11 cellular contexts compared by ENCODE assay signal in the genomic region with DNA sequence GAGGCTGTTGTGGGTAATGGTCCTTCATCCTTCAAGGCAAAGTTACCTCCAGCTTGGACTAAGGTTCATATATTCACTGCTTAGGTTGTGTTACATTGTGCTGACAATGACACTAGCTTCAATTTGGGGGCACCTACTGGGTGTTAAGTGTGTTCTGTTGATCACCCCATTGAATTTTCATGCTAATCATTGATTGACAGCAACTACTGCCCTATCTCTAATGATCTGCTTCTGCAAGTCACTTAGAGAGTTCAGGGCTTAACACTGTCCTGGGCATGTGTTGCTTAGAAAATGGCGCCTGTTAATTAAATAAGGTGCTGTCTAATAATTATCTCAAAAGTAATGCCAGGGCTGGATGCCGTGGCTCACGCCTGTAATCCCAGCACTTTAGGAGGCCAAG. TPM values are rescaled to one million over a fixed set of nuclear protein-coding genes. Genes with fewer than 3 reads are reported as not detected.
DNase-seq lines count a peak whose midpoint lies in the region; ATAC-seq and TF ChIP-seq lines count a peak whose summit lies in the region.
"Had no signal": no experiment of that assay in that cellular context is flagged by ENCODE, and none has a peak within 500 bp of the region (broad histone marks: within the 10 kb centered on the region; RNA-seq: fewer than 3 reads in every experiment).

No MANE protein-coding gene starts in this region.

- peaks cover 23% of the 10 kb centered on the region for H4K20me1 ChIP-seq in neural progenitor cell (ENCODE audit: low read depth)

- TF ChIP-seq POLR2A in esophagus squamous epithelium (IDR thresholded peaks at IDR 0.05) (no peak), sigmoid colon (IDR thresholded peaks at IDR 0.05) (no peak)

- peaks cover 7% of the 10 kb centered on the region for H3K4me1 Mint-ChIP-seq in neural progenitor cell

- no peak for DNase-seq in esophagus squamous epithelium (lab: John Stamatoyannopoulos, UW)
- DNase-seq in sigmoid colon, result no peak
- no peak for DNase-seq in stimulated activated CD4-positive, alpha-beta T cell treated with anti-CD3 and anti-CD28 coated beads, Interleukin-4, amount 100 ng/mL, for 4 hours
- no peak for DNase-seq in neural progenitor cell (ENCODE audit: low spot score)
- no peak for DNase-seq in NCI-H1694 treated with DMSO at 0.1 percent for 48 hours (lab: John Stamatoyannopoulos, UW)
- DNase-seq: activated naive CD4-positive, alpha-beta T cell treated with anti-CD3 and anti-CD28 coated beads for 36 hours; stimulated activated naive CD4-positive, alpha-beta T cell treated with Interleukin-2 at 50 U/mL for 16 hours had no signal

- intact Hi-C loops in esophagus squamous epithelium (cut with DNase I) (no loop called here), sigmoid colon (cut with DNase I) (loop anchor here (2.0 kb wide), 1 partner anchor 59 kb away; no protein-coding TSS in a partner anchor)

- no peak overlapping the region for H3K4me2 ChIP-seq in neural progenitor cell

- H3K9me3 ChIP-seq in esophagus squamous epithelium, result no peaks in the 10 kb centered on the region
- no peaks in the 10 kb centered on the region for H3K9me3 ChIP-seq in sigmoid colon
- H3K9me3 ChIP-seq in neural progenitor cell (ENCODE audit: low read depth), result no peaks in the 10 kb centered on the region

- no peaks in the 10 kb centered on the region for H3K36me3 ChIP-seq in esophagus squamous epithelium
- H3K36me3 ChIP-seq in sigmoid colon, result no peaks in the 10 kb centered on the region
- H3K36me3 ChIP-seq in neural progenitor cell, result no peaks in the 10 kb centered on the region

- no peak overlapping the region for H3K27ac Mint-ChIP-seq in neural progenitor cell
- H3K27ac Mint-ChIP-seq: activated naive CD4-positive, alpha-beta T cell treated with anti-CD3 and anti-CD28 coated beads for 36 hours had no signal

- no peak overlapping the region for H2AFZ ChIP-seq in neural progenitor cell (replicated peaks)

- H3K9ac ChIP-seq in neural progenitor cell, result no peak overlapping the region

- H3K27me3 Mint-ChIP-seq in neural progenitor cell (ENCODE audit: insufficient read depth, low read depth), result peaks cover 6% of the 10 kb centered on the region

- H3K4me1 ChIP-seq in esophagus squamous epithelium, result peaks cover 36 to 93% (median 43%) of the 10 kb centered on the region in 3 donors
- peaks cover 0 to 73% (median 65%) of the 10 kb centered on the region in 4 donors for H3K4me1 ChIP-seq in sigmoid colon
- peaks cover 4% of the 10 kb centered on the region for H3K4me1 ChIP-seq in neural progenitor cell

- no peak for ATAC-seq in HG02885 (IDR thresholded peaks at IDR 0.05; ENCODE audit: poor library complexity, unreplicated experiment)

- H3K36me3 Mint-ChIP-seq in neural progenitor cell, result peaks cover 3% of the 10 kb centered on the region

- TF ChIP-seq EP300 in sigmoid colon (IDR thresholded peaks at IDR 0.05), result no peak

- H3K4me3 ChIP-seq in WI38 (ENCODE audit: low read depth, low read length) (peak overlapping the region; percentile 99), esophagus squamous epithelium (peak overlapping the region in 2 of 4 donors; percentile 86 to 93), sigmoid colon (peak overlapping the region in 3 of 4 donors; percentile 68 to 92 (median 77)), neural progenitor cell (no peak overlapping the region)
- H3K4me3 ChIP-seq: SK-N-MC had no signal

- H3K27me3 ChIP-seq in esophagus squamous epithelium (no peaks in the 10 kb centered on the region), sigmoid colon (no peaks in the 10 kb centered on the region), neural progenitor cell (no peaks in the 10 kb centered on the region)

- TF ChIP-seq CTCF in C4-2B (conservative IDR thresholded peaks at IDR 0.05) (no peak), WI38 (IDR thresholded peaks at IDR 0.05; ENCODE audit: low read depth, low read length) (no peak), esophagus squamous epithelium (IDR thresholded peaks at IDR 0.05) (no peak), sigmoid colon (IDR thresholded peaks at IDR 0.05) (no peak), neural progenitor cell (IDR thresholded peaks at IDR 0.05) (no peak)

- no peak overlapping the region for H3K4me3 Mint-ChIP-seq in neural progenitor cell
- H3K4me3 Mint-ChIP-seq: activated naive CD4-positive, alpha-beta T cell treated with anti-CD3 and anti-CD28 coated beads for 36 hours had no signal

- 29 to 87% methylated on average over 1 to 3 of the region's 3 CpGs for WGBS in esophagus squamous epithelium, 2 donors
- 48 to 85% methylated on average over 3 of the region's 3 CpGs for WGBS in sigmoid colon, 2 donors

- H3K79me2 ChIP-seq in neural progenitor cell (ENCODE audit: low read depth), result peaks cover 81% of the 10 kb centered on the region

- peaks cover 2% of the 10 kb centered on the region for H3K9me3 Mint-ChIP-seq in neural progenitor cell
- H3K9me3 Mint-ChIP-seq: activated naive CD4-positive, alpha-beta T cell treated with anti-CD3 and anti-CD28 coated beads for 36 hours had no signal

- H3F3A ChIP-seq in neural progenitor cell (ENCODE audit: low read depth), result peaks cover 5% of the 10 kb centered on the region

- H3K27ac ChIP-seq in C4-2B (peak overlapping the region; percentile 96), esophagus squamous epithelium (peak overlapping the region; percentile 75 to 92 (median 90)), sigmoid colon (peak overlapping the region; percentile 86 to 93 (median 88)), neural progenitor cell (no peak overlapping the region)
- H3K27ac ChIP-seq: SK-N-MC had no signal

RNA-seq across cellular contexts. Expression of gene FLNB, which starts 3.4 kb away (rescaled TPM):
- 10 to 100 TPM; 65.4 to 77.0 (median 71.5) TPM for total RNA-seq in esophagus squamous epithelium
- 100 to 1,000 TPM in 1 of 4 donors, 10 to 100 TPM in 3; 51.7 to 121 (median 76.7) TPM for total RNA-seq in sigmoid colon
- polyA plus RNA-seq in sigmoid colon, result 100 to 1,000 TPM; 109 to 277 (median 121) TPM
- 32.0 and 54.9 TPM in 2 replicates for total RNA-seq in neural progenitor cell (ENCODE audit: low replicate concordance)
